In genomic region chr17:17781591-17782424, GRCh38 we compare ENCODE assay signal across 8 cellular contexts. TPM values are rescaled to one million over a fixed set of nuclear protein-coding genes. Genes with fewer than 3 reads are reported as not detected.
DNase-seq lines count a peak whose midpoint lies in the region; ATAC-seq and TF ChIP-seq lines count a peak whose summit lies in the region.

No MANE protein-coding gene starts in this region.

- ATAC-seq in psoas muscle (peak; percentile 76 to 80 (median 78)), HG02610 (IDR thresholded peaks at IDR 0.05; ENCODE audit: unreplicated experiment) (no peak)

- H3K79me2 ChIP-seq in GM23248 (ENCODE audit: insufficient read depth): peaks cover 33% of the 10 kb centered on the region

- H3K27me3 ChIP-seq in GM23248 (replicated peaks; ENCODE audit: insufficient read depth): no peaks in the 10 kb centered on the region
- no peaks in the 10 kb centered on the region for H3K27me3 ChIP-seq in Peyer's patch
- no peaks in the 10 kb centered on the region for H3K27me3 ChIP-seq in psoas muscle (ENCODE audit: insufficient read depth in 3 of 3, low read length in 2 of 3)

- H3K4me3 ChIP-seq in GM23248: peak overlapping the region; percentile 68
- peak overlapping the region; percentile 46 to 65 (median 60) for H3K4me3 ChIP-seq in Peyer's patch
- H3K4me3 ChIP-seq in astrocyte of the spinal cord (ENCODE audit: low read depth, low read length): peak overlapping the region; percentile 30
- H3K4me3 ChIP-seq in psoas muscle: peak overlapping the region; percentile 72

- intact Hi-C loops in psoas muscle (cut with DNase I): loop anchor here in 1 of 2 donors (2.0 kb wide), 1 partner anchor 87 kb away; no protein-coding TSS in a partner anchor

- H3K4me1 ChIP-seq in GM23248 (ENCODE audit: insufficient read depth): peaks cover 9% of the 10 kb centered on the region; the same call in 1 of the 2 replicates
- peaks cover 7 to 69% (median 15%) of the 10 kb centered on the region in 4 donors for H3K4me1 ChIP-seq in Peyer's patch
- H3K4me1 ChIP-seq in psoas muscle: peaks cover 36% of the 10 kb centered on the region

- DNase-seq in GM23248 (peak; percentile 69), Peyer's patch (peak in 2 of 3 donors; percentile 59 to 63), astrocyte of the spinal cord (ENCODE audit: low read depth, low spot score) (peak; percentile 52), hepatic stellate cell (ENCODE audit: low spot score) (peak; percentile 68), psoas muscle (peak; percentile 82 to 92), NCI-H128 (lab: John Stamatoyannopoulos, UW; ENCODE audit: unreplicated experiment) (no peak)

- in situ Hi-C loops in GM23248 (cut with MboI): no loop called here
- in situ Hi-C loops in astrocyte of the spinal cord (cut with HindIII; ENCODE audit: low sequenced_read_pairs): no loop called here

- WGBS in GM23248 (ENCODE audit: low coverage in 1 of 2, low lambda C conversion rate in 2 of 2, missing lambda C conversion rate in 2 of 2), 2 experiments: 5 to 9% methylated on average over 30 to 74 of the region's 75 CpGs
- WGBS in psoas muscle, 3 donors: 8 to 16% (median 8%) methylated on average over 54 to 75 of the region's 75 CpGs

- no peaks in the 10 kb centered on the region for H3K9me2 ChIP-seq in GM23248 (ENCODE audit: insufficient read depth)

- no peaks in the 10 kb centered on the region for H4K20me1 ChIP-seq in GM23248 (ENCODE audit: insufficient read depth)

- H3K27ac ChIP-seq in 22Rv1 (peak overlapping the region; percentile 72), GM23248 (no peak overlapping the region), Peyer's patch (peak overlapping the region; percentile 32 to 77 (median 56)), psoas muscle (peak overlapping the region; percentile 88)

- H3K9me3 ChIP-seq in GM23248 (ENCODE audit: low read depth) (no peaks in the 10 kb centered on the region), Peyer's patch (no peaks in the 10 kb centered on the region), psoas muscle (no peaks in the 10 kb centered on the region)

- H3K4me2 ChIP-seq in GM23248 (ENCODE audit: unreplicated experiment): peak overlapping the region; percentile 84

- H3K36me3 ChIP-seq in GM23248 (ENCODE audit: low read depth) (no peaks in the 10 kb centered on the region), Peyer's patch (no peaks in the 10 kb centered on the region), psoas muscle (ENCODE audit: insufficient read depth in 1 of 2, low read depth in 1 of 2) (no peaks in the 10 kb centered on the region)

- H2AFZ ChIP-seq in GM23248: no peak overlapping the region

- TF ChIP-seq CTCF in 22Rv1 (IDR thresholded peaks at IDR 0.05): no peak
- no peak for TF ChIP-seq CTCF in Peyer's patch (IDR thresholded peaks at IDR 0.05)
- TF ChIP-seq CTCF in astrocyte of the spinal cord (IDR thresholded peaks at IDR 0.05; ENCODE audit: low read depth, low read length): no peak
- TF ChIP-seq CTCF in psoas muscle (IDR thresholded peaks at IDR 0.05): no peak

- TF ChIP-seq POLR2A in Peyer's patch (IDR thresholded peaks at IDR 0.05): no peak

- no peaks in the 10 kb centered on the region; the same call in 1 of the 2 replicates for H3F3A ChIP-seq in GM23248 (ENCODE audit: insufficient read depth)

- peak overlapping the region; percentile 8; the same call in 1 of the 2 replicates for H3K9ac ChIP-seq in GM23248

RNA-seq across cellular contexts. Expression of gene SREBF1, which starts 55.0 kb away (rescaled TPM):
- 34.4 and 36.2 TPM in 2 replicates for total RNA-seq in GM23248 (2014; rRNA removed; shearing (Covaris generic))
- polyA plus RNA-seq in GM23248 (2016; fragmentation: Nextera tagmentation; extraction: Ambion mirVana) (14.3 and 19.2 TPM in 2 replicates), psoas muscle (10 to 100 TPM in 2 of 3 donors, 1 to 10 TPM in 1; 6.2 to 19.2 (median 17.7) TPM)
- total RNA-seq in Peyer's patch (100 to 1,000 TPM; 118 to 226 (median 185) TPM), psoas muscle (10 to 100 TPM; 16.1 to 43.0 (median 31.1) TPM)
